In genomic region chr9:90915693-90916092, GRCh38 we compare ENCODE assay signal across 8 cellular contexts.
DNase-seq lines count a peak whose midpoint lies in the region; ATAC-seq and TF ChIP-seq lines count a peak whose summit lies in the region.

No MANE protein-coding gene starts in this region.

- H3K27me3 Mint-ChIP-seq in activated CD4-positive, alpha-beta T cell treated with anti-CD3 and anti-CD28 coated beads, Interleukin-2, amount 10 ng/mL, durations not matched to agents 24 days and 14 days: no peaks in the 10 kb centered on the region

- no peaks in the 10 kb centered on the region for H3K36me3 ChIP-seq in kidney epithelial cell (ENCODE audit: control insufficient read depth, insufficient read depth, low read length)

- no peak for ATAC-seq in HG02588 (IDR thresholded peaks at IDR 0.05; ENCODE audit: unreplicated experiment)
- ATAC-seq in Right ventricle myocardium superior (ENCODE audit: poor library complexity): no peak

- H3K36me3 Mint-ChIP-seq in activated CD4-positive, alpha-beta T cell treated with anti-CD3 and anti-CD28 coated beads, Interleukin-2, amount 10 ng/mL, durations not matched to agents 24 days and 14 days (ENCODE audit: low read depth): no peaks in the 10 kb centered on the region

- H3K4me3 ChIP-seq in AG04449 (ENCODE audit: low read depth, low read length): no peak overlapping the region
- H3K4me3 ChIP-seq in kidney epithelial cell (ENCODE audit: low read depth, low read length): no peak overlapping the region

- H3K4me3 Mint-ChIP-seq in activated CD4-positive, alpha-beta T cell treated with anti-CD3 and anti-CD28 coated beads, Interleukin-2, amount 10 ng/mL, durations not matched to agents 24 days and 14 days: no peak overlapping the region

- CTCF ChIA-PET in AG04449 (lab: Yijun Ruan, JAX): interaction anchor here (0.6 to 9.6 kb wide), 84 partner anchors 8 to 1036 kb away, joined by 3 to 200 read pairs (median 5); partner anchors contain the start of genes NFIL3 and ROR2

- DNase-seq in AG04449 (ENCODE audit: low read depth, low spot score) (no peak), GM20000 (ENCODE audit: low spot score) (peak; percentile 35), kidney epithelial cell (ENCODE audit: low read depth) (no peak), DMS153 treated with DMSO at 0.1 percent for 48 hours (lab: John Stamatoyannopoulos, UW; ENCODE audit: unreplicated experiment) (no peak), Right ventricle myocardium superior (no peak)
- peak; percentile 73 for DNase-seq in activated CD4-positive, alpha-beta T cell treated with anti-CD3 and anti-CD28 coated beads, Interleukin-2, amount 10 ng/mL, durations not matched to agents 24 days and 14 days
- DNase-seq in stimulated activated naive CD4-positive, alpha-beta T cell (lab: John Stamatoyannopoulos, UW): no peak

- POLR2A ChIA-PET in AG04449 (lab: Yijun Ruan, JAX): no interaction called here

- H3K27ac Mint-ChIP-seq in activated CD4-positive, alpha-beta T cell treated with anti-CD3 and anti-CD28 coated beads, Interleukin-2, amount 10 ng/mL, durations not matched to agents 24 days and 14 days: no peak overlapping the region

- intact Hi-C loops in activated CD4-positive, alpha-beta T cell treated with anti-CD3 and anti-CD28 coated beads, Interleukin-2, amount 10 ng/mL, durations not matched to agents 24 days and 14 days (cut with micrococcal nuclease): loop anchor here (1.0 to 5.0 kb wide), 4 partner anchors 122 to 811 kb away; no protein-coding TSS in a partner anchor
- intact Hi-C loops in Right ventricle myocardium superior (cut with DNase I): loop anchor here (5.0 to 10.0 kb wide), 2 partner anchors 512 to 769 kb away; no protein-coding TSS in a partner anchor

- TF ChIP-seq CTCF in AG04449 (IDR thresholded peaks at IDR 0.05; ENCODE audit: insufficient read depth, low read length, missing control alignments) (peak; percentile 53), GM20000 (IDR thresholded peaks at IDR 0.05; ENCODE audit: extremely low read depth, missing control alignments) (no peak), kidney epithelial cell (IDR thresholded peaks at IDR 0.05; ENCODE audit: insufficient read depth, low read length, poor library complexity, severe bottlenecking) (peak; percentile 35)

- peaks cover 6% of the 10 kb centered on the region for H3K4me1 Mint-ChIP-seq in activated CD4-positive, alpha-beta T cell treated with anti-CD3 and anti-CD28 coated beads, Interleukin-2, amount 10 ng/mL, durations not matched to agents 24 days and 14 days

- no peaks in the 10 kb centered on the region for H3K9me3 Mint-ChIP-seq in activated CD4-positive, alpha-beta T cell treated with anti-CD3 and anti-CD28 coated beads, Interleukin-2, amount 10 ng/mL, durations not matched to agents 24 days and 14 days

- no peaks in the 10 kb centered on the region for H3K27me3 ChIP-seq in kidney epithelial cell (ENCODE audit: control insufficient read depth, insufficient read depth, low read length)

Comparison
In these comparisons a context has a peak if more than half of its experiments do, and no peak if none do; other contexts are left out.
1. DNase-seq: peak in GM20000 (single experiment) and activated CD4-positive, alpha-beta T cell treated with anti-CD3 and anti-CD28 coated beads, Interleukin-2, amount 10 ng/mL, durations not matched to agents 24 days and 14 days (single experiment); none in AG04449 (single experiment), kidney epithelial cell (single experiment), DMS153 treated with DMSO at 0.1 percent for 48 hours (single experiment), Right ventricle myocardium superior (single experiment) and stimulated activated naive CD4-positive, alpha-beta T cell (0 of 6).